15 cellular contexts compared by ENCODE assay signal in the genomic region with DNA sequence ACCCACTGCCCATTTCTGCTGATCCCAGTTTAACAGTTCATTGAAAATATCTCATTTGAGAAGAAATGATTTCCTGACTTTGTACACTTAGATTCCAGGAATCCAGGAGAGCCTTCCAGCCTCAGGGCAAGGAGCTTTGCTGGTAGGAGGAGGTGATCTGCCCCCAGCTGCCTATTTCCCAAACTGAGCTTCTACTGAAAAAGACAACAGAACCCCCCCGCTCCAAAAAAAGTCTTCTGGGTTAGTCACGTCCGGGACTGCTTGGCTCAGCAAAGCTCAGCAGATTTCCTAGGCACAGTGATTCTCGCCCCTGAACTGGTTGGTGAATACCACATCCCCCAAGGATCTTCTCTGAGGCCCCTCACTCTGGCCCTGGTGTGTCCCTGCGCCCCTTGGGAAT. TPM values are rescaled to one million over a fixed set of nuclear protein-coding genes. Genes with fewer than 3 reads are reported as not detected.
DNase-seq lines count a peak whose midpoint lies in the region; ATAC-seq and TF ChIP-seq lines count a peak whose summit lies in the region.
"Had no signal": no experiment of that assay in that cellular context is flagged by ENCODE, and none has a peak within 500 bp of the region (broad histone marks: within the 10 kb centered on the region; RNA-seq: fewer than 3 reads in every experiment).

No MANE protein-coding gene starts in this region.

- H3K4me1 Mint-ChIP-seq in activated T-cell treated with anti-CD3 and anti-CD28 coated beads, Interleukin-2, amount 50 U/mL, for 24 hours (ENCODE audit: low read depth): peaks cover 24% of the 10 kb centered on the region
- peaks cover 15% of the 10 kb centered on the region for H3K4me1 Mint-ChIP-seq in activated T-helper 17 cell treated with anti-CD3 and anti-CD28 coated beads, Interleukin-2, amount 50 U/mL, for 72 hours

- peak overlapping the region; percentile 47 for H3K27ac Mint-ChIP-seq in activated T-cell treated with anti-CD3 and anti-CD28 coated beads, Interleukin-2, amount 50 U/mL, for 24 hours
- peak overlapping the region; percentile 22 for H3K27ac Mint-ChIP-seq in activated T-helper 17 cell treated with anti-CD3 and anti-CD28 coated beads, Interleukin-2, amount 50 U/mL, for 72 hours

- no peak for TF ChIP-seq CTCF in fibroblast of pulmonary artery (IDR thresholded peaks at IDR 0.05; ENCODE audit: low read length, missing control alignments)
- no peak for TF ChIP-seq CTCF in GM20000 (IDR thresholded peaks at IDR 0.05; ENCODE audit: extremely low read depth, missing control alignments)

- no peaks in the 10 kb centered on the region for H3K27me3 Mint-ChIP-seq in activated T-cell treated with anti-CD3 and anti-CD28 coated beads, Interleukin-2, amount 50 U/mL, for 24 hours
- no peaks in the 10 kb centered on the region for H3K27me3 Mint-ChIP-seq in activated T-helper 17 cell treated with anti-CD3 and anti-CD28 coated beads, Interleukin-2, amount 50 U/mL, for 72 hours
- H3K27me3 Mint-ChIP-seq: IgD-negative memory B cell had no signal

- no peaks in the 10 kb centered on the region for H3K9me3 Mint-ChIP-seq in activated T-cell treated with anti-CD3 and anti-CD28 coated beads, Interleukin-2, amount 50 U/mL, for 24 hours
- no peaks in the 10 kb centered on the region for H3K9me3 Mint-ChIP-seq in activated T-helper 17 cell treated with anti-CD3 and anti-CD28 coated beads, Interleukin-2, amount 50 U/mL, for 72 hours
- H3K9me3 Mint-ChIP-seq: IgD-negative memory B cell had no signal

- DNase-seq in activated T-cell treated with anti-CD3 and anti-CD28 coated beads, Interleukin-2, amount 50 U/mL, for 24 hours: no peak
- DNase-seq in activated T-cell treated with anti-CD3 and anti-CD28 coated beads, Interleukin-2, amount 50 U/mL, for 1 hour: no peak
- DNase-seq in fibroblast of pulmonary artery (ENCODE audit: low read depth): peak; percentile 58
- DNase-seq in NCI-H345 (lab: John Stamatoyannopoulos, UW): no peak
- no peak for DNase-seq in GM20000 (ENCODE audit: low spot score)
- DNase-seq: activated naive CD4-positive, alpha-beta T cell treated with Interleukin-2 at 50 U/mL for 16 hours; cerebellar nuclear complex; erythroblast; NCI-H1417 treated with DMSO at 0.1 percent for 48 hours; NCI-H524 treated with DMSO at 0.1 percent for 48 hours; spleen had no signal

- no peak overlapping the region for H3K4me3 ChIP-seq in fibroblast of pulmonary artery (replicated peaks; ENCODE audit: low read depth, low read length)
- H3K4me3 ChIP-seq: spleen had no signal

- H3K36me3 Mint-ChIP-seq in activated T-cell treated with anti-CD3 and anti-CD28 coated beads, Interleukin-2, amount 50 U/mL, for 24 hours (ENCODE audit: low read depth): peaks cover 83% of the 10 kb centered on the region
- H3K36me3 Mint-ChIP-seq in activated T-helper 17 cell treated with anti-CD3 and anti-CD28 coated beads, Interleukin-2, amount 50 U/mL, for 72 hours (ENCODE audit: low read depth): peaks cover 85% of the 10 kb centered on the region

- no peak for ATAC-seq in activated T-helper 17 cell treated with anti-CD3 and anti-CD28 coated beads, Interleukin-2, amount 50 U/mL, for 72 hours (replicated peaks)
- ATAC-seq in HG03521 (IDR thresholded peaks at IDR 0.05; ENCODE audit: unreplicated experiment) (no peak), HG03135 (IDR thresholded peaks at IDR 0.05; ENCODE audit: unreplicated experiment) (no peak)

- H3K4me3 Mint-ChIP-seq in activated T-cell treated with anti-CD3 and anti-CD28 coated beads, Interleukin-2, amount 50 U/mL, for 24 hours: no peak overlapping the region
- no peak overlapping the region for H3K4me3 Mint-ChIP-seq in activated T-helper 17 cell treated with anti-CD3 and anti-CD28 coated beads, Interleukin-2, amount 50 U/mL, for 72 hours

RNA-seq across cellular contexts. Expression of a gene that starts 13.1 kb away (rescaled TPM):
- 100 to 1,000 TPM in 1 of 2 donors, 10 to 100 TPM in 1; 80.1 to 219 TPM for total RNA-seq in activated T-helper 17 cell treated with anti-CD3 and anti-CD28 coated beads, Interleukin-2, amount 50 U/mL, for 72 hours
